Comparison of ENCODE assay signal across 18 cellular contexts in the genomic region with DNA sequence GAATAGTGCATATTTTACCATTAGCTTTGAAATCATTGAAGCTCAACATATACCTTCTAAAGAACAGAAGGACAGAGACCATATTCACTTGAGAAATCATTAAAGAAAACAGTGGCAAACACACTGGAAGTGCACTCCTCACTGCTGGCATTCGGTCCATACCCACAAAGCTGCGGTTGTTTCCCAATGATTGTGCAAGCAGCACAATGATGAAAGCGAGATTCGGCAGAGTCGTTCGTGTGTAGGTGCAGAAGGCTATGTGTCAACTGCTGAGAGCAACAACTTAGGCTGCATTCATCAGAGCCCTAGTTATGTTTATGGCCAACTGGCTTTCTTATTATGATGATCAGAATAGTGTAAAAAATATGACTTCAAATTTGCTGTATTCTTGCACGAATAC.
"Had no signal": no experiment of that assay in that cellular context is flagged by ENCODE, and none has a peak within 500 bp of the region (broad histone marks: within the 10 kb centered on the region; RNA-seq: fewer than 3 reads in every experiment).

No MANE protein-coding gene starts in this region.

- ATAC-seq: activated CD8-positive, alpha-beta memory T cell treated with anti-CD3 and anti-CD28 coated beads, Interleukin-2, amount 10 ng/mL, durations not matched to agents 7 days and 5 days; left colon; lower lobe of right lung had no signal

- FAIRE-seq: astrocyte, islet of Langerhans had no signal

- H3K4me3 ChIP-seq: cardiac muscle cell, lower lobe of right lung, right atrium auricular region, skin epidermis, transverse colon had no signal

- DNase-seq: activated CD4-positive, alpha-beta T cell treated with anti-CD3 and anti-CD28 coated beads, Interleukin-2, amount 50 U/mL, for 48 hours; activated CD8-positive, alpha-beta memory T cell treated with anti-CD3 and anti-CD28 coated beads, Interleukin-2, amount 10 ng/mL, durations not matched to agents 7 days and 5 days; activated naive CD4-positive, alpha-beta T cell treated with anti-CD3 and anti-CD28 coated beads for 36 hours; activated T-cell treated with anti-CD3 and anti-CD28 coated beads, Interleukin-2, amount 50 U/mL, for 1 hour; left colon; lower lobe of right lung; stimulated activated CD4-positive, alpha-beta T cell treated with anti-CD3 and anti-CD28 coated beads, Interleukin-15, amount 100 ng/mL, for 24 hours; stimulated activated CD4-positive, alpha-beta T cell treated with anti-CD3 and anti-CD28 coated beads, Interleukin-4, amount 100 ng/mL, for 4 hours; stimulated activated CD8-positive, alpha-beta memory T cell treated with anti-CD3 and anti-CD28 coated beads, Interleukin-4, amount 100 ng/mL, for 48 hours; stimulated activated naive CD4-positive, alpha-beta T cell treated with Interleukin-2 at 50 U/mL for 16 hours; substantia nigra; transverse colon; WERI-Rb-1 had no signal
